ENCODE assay signal across 8 cellular contexts in genomic region chr11:62786318-62787004, GRCh38. TPM values are rescaled to one million over a fixed set of nuclear protein-coding genes. Genes with fewer than 3 reads are reported as not detected.
DNase-seq lines count a peak whose midpoint lies in the region; ATAC-seq and TF ChIP-seq lines count a peak whose summit lies in the region.

No MANE protein-coding gene starts in this region.

- intact Hi-C loops in Calu3 (cut with micrococcal nuclease; ENCODE audit: unreplicated experiment): loop anchor here (1.0 to 5.0 kb wide), 2 partner anchors 76 to 91 kb away; no protein-coding TSS in a partner anchor
- intact Hi-C loops in mucosa of descending colon (cut with DNase I, micrococcal nuclease): loop anchor here in 1 of 2 donors (2.0 kb wide), 1 partner anchor 76 kb away; no protein-coding TSS in a partner anchor

- H3K4me1 ChIP-seq in HUES64 (ENCODE audit: insufficient read depth, low read length) (no peaks in the 10 kb centered on the region; the same call in 1 of the 2 replicates), OCI-LY3 (ENCODE audit: low read length) (peaks cover 23% of the 10 kb centered on the region), mucosa of descending colon (ENCODE audit: low read depth) (peaks cover 32% of the 10 kb centered on the region)

- H4K20me1 ChIP-seq in OCI-LY3 (ENCODE audit: insufficient read depth, low read length): no peaks in the 10 kb centered on the region

- peak overlapping the region; percentile 84 for H3K4me3 ChIP-seq in HUES64 (ENCODE audit: low read length)
- H3K4me3 ChIP-seq in OCI-LY3 (ENCODE audit: low read length): peak overlapping the region; percentile 79
- H3K4me3 ChIP-seq in epithelial cell of esophagus (ENCODE audit: low read length): peak overlapping the region; percentile 77
- peak overlapping the region; percentile 98 for H3K4me3 ChIP-seq in mucosa of descending colon

- H3K27me3 Mint-ChIP-seq in Calu3 (ENCODE audit: unreplicated experiment): no peaks in the 10 kb centered on the region

- no peaks in the 10 kb centered on the region for H3K9me3 Mint-ChIP-seq in Calu3 (ENCODE audit: low read depth, unreplicated experiment)

- no peaks in the 10 kb centered on the region for H3K27me3 ChIP-seq in HUES64 (ENCODE audit: insufficient read depth, low read length)
- no peaks in the 10 kb centered on the region for H3K27me3 ChIP-seq in OCI-LY3 (ENCODE audit: low read depth, low read length)

- TF ChIP-seq CTCF in Calu3 (IDR thresholded peaks at IDR 0.05; ENCODE audit: unreplicated experiment): peak; percentile 95
- TF ChIP-seq CTCF in OCI-LY3 (IDR thresholded peaks at IDR 0.05; ENCODE audit: low read depth, low read length): peak; percentile 92
- peak; percentile 89 for TF ChIP-seq CTCF in epithelial cell of esophagus (IDR thresholded peaks at IDR 0.05; ENCODE audit: insufficient read depth, low read depth, low read length, missing control alignments)
- peak; percentile 95 for TF ChIP-seq CTCF in mucosa of descending colon (IDR thresholded peaks at IDR 0.05)

- peaks cover 54% of the 10 kb centered on the region for H3K36me3 ChIP-seq in HUES64 (ENCODE audit: insufficient read depth, low read length)
- H3K36me3 ChIP-seq in OCI-LY3 (replicated peaks; ENCODE audit: low read depth, low read length): peaks cover 36% of the 10 kb centered on the region
- no peaks in the 10 kb centered on the region for H3K36me3 ChIP-seq in mucosa of descending colon (ENCODE audit: low read depth)

- H3K27ac Mint-ChIP-seq in Calu3 (ENCODE audit: unreplicated experiment): peak overlapping the region; percentile 93

- H3K9me3 ChIP-seq in HUES64 (ENCODE audit: insufficient read depth, low read depth, low read length): no peaks in the 10 kb centered on the region
- no peaks in the 10 kb centered on the region for H3K9me3 ChIP-seq in OCI-LY3 (ENCODE audit: insufficient read depth, low read length)
- no peaks in the 10 kb centered on the region for H3K9me3 ChIP-seq in mucosa of descending colon

- peaks cover 42% of the 10 kb centered on the region for H3K79me2 ChIP-seq in OCI-LY3 (ENCODE audit: low read length)

- WGBS in HUES64: 4% methylated on average over 51 of the region's 51 CpGs

- H3K4me3 Mint-ChIP-seq in Calu3 (ENCODE audit: low read depth, unreplicated experiment): peak overlapping the region; percentile 96

- H3K9ac ChIP-seq in HUES64 (ENCODE audit: low read depth, low read length) (peak overlapping the region; percentile 92), OCI-LY3 (ENCODE audit: low read length) (peak overlapping the region; percentile 88)

- peak overlapping the region; percentile 86 for H3K4me2 ChIP-seq in OCI-LY3 (ENCODE audit: low read length)

- H3K27ac ChIP-seq in HUES64 (ENCODE audit: low read depth, low read length): peak overlapping the region; percentile 95; the same call in 1 of the 2 replicates
- H3K27ac ChIP-seq in OCI-LY3 (ENCODE audit: low read length): peak overlapping the region; percentile 69

- peaks cover 56% of the 10 kb centered on the region for H3K36me3 Mint-ChIP-seq in Calu3 (ENCODE audit: insufficient read depth, unreplicated experiment)

- no peak overlapping the region for H2AFZ ChIP-seq in OCI-LY3 (ENCODE audit: low read depth, low read length)

- CTCF ChIA-PET in Calu3 (lab: Charles Lee): interaction anchor here (0.5 to 3.1 kb wide), 18 partner anchors 10 to 165 kb away, joined by 3 to 16 read pairs (median 3); partner anchors contain the start of genes B3GAT3, HNRNPUL2, POLR2G and SLC3A2

- TSS peak; percentile 14 for BruUV-seq in Calu3 (replicated peaks; lab: Mats Ljungman, UMichigan)

- peak; percentile 93 for DNase-seq in Calu3
- peak; percentile 85 for DNase-seq in activated T-cell treated with anti-CD3 and anti-CD28 coated beads for 48 hours (ENCODE audit: low read depth)
- DNase-seq in epithelial cell of esophagus (ENCODE audit: low read depth): peak; percentile 78
- peak; percentile 92 to 93 (median 93) for DNase-seq in mucosa of descending colon
- DNase-seq in stimulated activated CD8-positive, alpha-beta memory T cell treated with anti-CD3 and anti-CD28 coated beads, Interleukin-4, amount 100 ng/mL, for 1 hour (ENCODE audit: low read depth in 2 of 2, low spot score in 1 of 2): peak; percentile 67 to 72

- ATAC-seq in GM21423 (IDR thresholded peaks at IDR 0.05; ENCODE audit: unreplicated experiment): peak; percentile 62
- peak; percentile 84 for ATAC-seq in mucosa of descending colon

- peaks cover 24% of the 10 kb centered on the region for H3K4me1 Mint-ChIP-seq in Calu3 (ENCODE audit: low read depth, unreplicated experiment)

RNA-seq across cellular contexts. Expression of gene TMEM179B, which starts 0.7 kb away (rescaled TPM):
- total RNA-seq in Calu3 (2022): 65.6 and 72.3 TPM in 2 replicates
- polyA plus RNA-seq in HUES64 (2013, experiment 1 of 2): 27.7 TPM
- polyA plus RNA-seq in HUES64 (2013, experiment 2 of 2): 22.1 TPM
- 10 to 100 TPM; 39.8 to 62.2 (median 54.0) TPM for total RNA-seq in mucosa of descending colon

RNA-seq across cellular contexts. Expression of gene TMEM223, which starts 5.3 kb away (rescaled TPM):
- total RNA-seq in Calu3 (2022): 19.4 and 20.5 TPM in 2 replicates
- polyA plus RNA-seq in HUES64 (2013, experiment 1 of 2): 21.1 TPM
- 23.4 TPM for polyA plus RNA-seq in HUES64 (2013, experiment 2 of 2)
- 10 to 100 TPM; 12.8 to 16.6 (median 14.8) TPM for total RNA-seq in mucosa of descending colon

RNA-seq across cellular contexts. Expression of gene TAF6L, which starts 15.3 kb away (rescaled TPM):
- total RNA-seq in Calu3 (2022): 26.0 and 28.9 TPM in 2 replicates
- 20.6 TPM for polyA plus RNA-seq in HUES64 (2013, experiment 1 of 2)
- 27.1 TPM for polyA plus RNA-seq in HUES64 (2013, experiment 2 of 2)
- total RNA-seq in mucosa of descending colon: 10 to 100 TPM; 17.0 to 23.5 (median 17.1) TPM

RNA-seq across cellular contexts. Expression of gene NXF1, which starts 18.8 kb away (rescaled TPM):
- total RNA-seq in Calu3 (2022) (48.0 and 51.6 TPM in 2 replicates), mucosa of descending colon (100 to 1,000 TPM in 1 of 3 donors, 10 to 100 TPM in 2; 46.7 to 103 (median 55.0) TPM)
- 48.1 TPM for polyA plus RNA-seq in HUES64 (2013, experiment 1 of 2)
- 42.3 TPM for polyA plus RNA-seq in HUES64 (2013, experiment 2 of 2)

RNA-seq across cellular contexts. Expression of gene POLR2G, which starts 25.1 kb away (rescaled TPM):
- total RNA-seq in Calu3 (2022) (83.4 and 86.9 TPM in 2 replicates), mucosa of descending colon (10 to 100 TPM; 39.4 to 49.6 (median 41.5) TPM)
- polyA plus RNA-seq in HUES64 (2013, experiment 1 of 2): 113 TPM
- 109 TPM for polyA plus RNA-seq in HUES64 (2013, experiment 2 of 2)

Comparison
In these comparisons a context has a peak if more than half of its experiments do, and no peak if none do; other contexts are left out.
1. Peak in every context shown above with its lines: DNase-seq, ATAC-seq, H3K4me3 ChIP-seq and H3K27ac ChIP-seq.